8 cellular contexts compared by ENCODE assay signal in genomic region chr3:156553705-156554356, GRCh38. TPM values are rescaled to one million over a fixed set of nuclear protein-coding genes. Genes with fewer than 3 reads are reported as not detected.
DNase-seq lines count a peak whose midpoint lies in the region; ATAC-seq lines count a peak whose summit lies in the region.

No MANE protein-coding gene starts in this region.

- H3K27me3 Mint-ChIP-seq in activated T-helper 2 cell treated with anti-CD3 and anti-CD28 coated beads, Interferon-gamma antibody, Interleukin-2, Interleukin-4, amounts not matched to agents 10 μg/mL and 5 μg/mL and 100 μg/mL, durations not matched to agents 14 hours and 24 hours and 36 hours (ENCODE audit: low read depth), result no peaks in the 10 kb centered on the region
- H3K27me3 Mint-ChIP-seq in stimulated activated naive CD8-positive, alpha-beta T cell treated with anti-CD3 and anti-CD28 coated beads, Interleukin-15, amount 100 ng/mL, for 72 hours, result no peaks in the 10 kb centered on the region

- H3K9ac ChIP-seq in HUES48 (ENCODE audit: low read depth, low read length) (peak overlapping the region; percentile 92), iPS-15b (ENCODE audit: low read depth, low read length) (peak overlapping the region; percentile 94)

- no peaks in the 10 kb centered on the region for H3K27me3 ChIP-seq in HUES48 (ENCODE audit: control insufficient read depth, insufficient read depth, low read length)
- H3K27me3 ChIP-seq in iPS-15b (ENCODE audit: control insufficient read depth, insufficient read depth, low read length), result no peaks in the 10 kb centered on the region

- H3K4me3 ChIP-seq in HUES48 (ENCODE audit: low read depth, low read length) (peak overlapping the region; percentile 91), iPS-15b (ENCODE audit: low read depth, low read length) (peak overlapping the region; percentile 99)

- peak; percentile 31 for DNase-seq in CD1c-positive myeloid dendritic cell (ENCODE audit: extremely low spot score)
- DNase-seq in activated T-helper 2 cell treated with anti-CD3 and anti-CD28 coated beads, Interferon-gamma antibody, Interleukin-2, Interleukin-4, amounts not matched to agents 10 μg/mL and 5 μg/mL and 100 μg/mL, durations not matched to agents 14 hours and 24 hours and 36 hours (ENCODE audit: low spot score), result no peak
- no peak for DNase-seq in stimulated activated naive CD8-positive, alpha-beta T cell treated with anti-CD3 and anti-CD28 coated beads, Interleukin-15, amount 100 ng/mL, for 72 hours
- DNase-seq in DMS153 (lab: John Stamatoyannopoulos, UW), result no peak
- no peak for DNase-seq in hepatic stellate cell (ENCODE audit: low spot score)

- peaks cover 5% of the 10 kb centered on the region for H3K9me3 Mint-ChIP-seq in activated T-helper 2 cell treated with anti-CD3 and anti-CD28 coated beads, Interferon-gamma antibody, Interleukin-2, Interleukin-4, amounts not matched to agents 10 μg/mL and 5 μg/mL and 100 μg/mL, durations not matched to agents 14 hours and 24 hours and 36 hours
- H3K9me3 Mint-ChIP-seq in stimulated activated naive CD8-positive, alpha-beta T cell treated with anti-CD3 and anti-CD28 coated beads, Interleukin-15, amount 100 ng/mL, for 72 hours, result no peaks in the 10 kb centered on the region

- peaks cover 5% of the 10 kb centered on the region; the same call in 1 of the 2 replicates for H3K4me1 ChIP-seq in HUES48 (ENCODE audit: control insufficient read depth, insufficient read depth, low read length)
- no peaks in the 10 kb centered on the region for H3K4me1 ChIP-seq in iPS-15b (ENCODE audit: control insufficient read depth, insufficient read depth, low read length)

- H3K27ac Mint-ChIP-seq in activated T-helper 2 cell treated with anti-CD3 and anti-CD28 coated beads, Interferon-gamma antibody, Interleukin-2, Interleukin-4, amounts not matched to agents 10 μg/mL and 5 μg/mL and 100 μg/mL, durations not matched to agents 14 hours and 24 hours and 36 hours, result peak overlapping the region; percentile 92
- H3K27ac Mint-ChIP-seq in stimulated activated naive CD8-positive, alpha-beta T cell treated with anti-CD3 and anti-CD28 coated beads, Interleukin-15, amount 100 ng/mL, for 72 hours, result peak overlapping the region; percentile 90 to 98

- peaks cover 49% of the 10 kb centered on the region for H3K36me3 ChIP-seq in HUES48 (ENCODE audit: control insufficient read depth, insufficient read depth, low read length)
- H3K36me3 ChIP-seq in iPS-15b (ENCODE audit: control insufficient read depth, insufficient read depth, low read length), result peaks cover 8% of the 10 kb centered on the region

- H3K4me3 Mint-ChIP-seq in activated T-helper 2 cell treated with anti-CD3 and anti-CD28 coated beads, Interferon-gamma antibody, Interleukin-2, Interleukin-4, amounts not matched to agents 10 μg/mL and 5 μg/mL and 100 μg/mL, durations not matched to agents 14 hours and 24 hours and 36 hours (ENCODE audit: low read depth), result peak overlapping the region; percentile 96
- H3K4me3 Mint-ChIP-seq in stimulated activated naive CD8-positive, alpha-beta T cell treated with anti-CD3 and anti-CD28 coated beads, Interleukin-15, amount 100 ng/mL, for 72 hours, result peak overlapping the region; percentile 96 to 98

- no peak for ATAC-seq in stimulated activated naive CD8-positive, alpha-beta T cell treated with anti-CD3 and anti-CD28 coated beads, Interleukin-15, amount 100 ng/mL, for 72 hours
- no peak for ATAC-seq in HG02885 (IDR thresholded peaks at IDR 0.05; ENCODE audit: poor library complexity, unreplicated experiment)

- peaks cover 49% of the 10 kb centered on the region for H3K4me1 Mint-ChIP-seq in activated T-helper 2 cell treated with anti-CD3 and anti-CD28 coated beads, Interferon-gamma antibody, Interleukin-2, Interleukin-4, amounts not matched to agents 10 μg/mL and 5 μg/mL and 100 μg/mL, durations not matched to agents 14 hours and 24 hours and 36 hours (ENCODE audit: low read depth)
- H3K4me1 Mint-ChIP-seq in stimulated activated naive CD8-positive, alpha-beta T cell treated with anti-CD3 and anti-CD28 coated beads, Interleukin-15, amount 100 ng/mL, for 72 hours, result peaks cover 47% of the 10 kb centered on the region

- H3K9me3 ChIP-seq in HUES48 (ENCODE audit: control insufficient read depth, insufficient read depth, low read length), result no peaks in the 10 kb centered on the region
- H3K9me3 ChIP-seq in iPS-15b (ENCODE audit: control insufficient read depth, insufficient read depth, low read length), result no peaks in the 10 kb centered on the region

- peaks cover 51% of the 10 kb centered on the region for H3K36me3 Mint-ChIP-seq in activated T-helper 2 cell treated with anti-CD3 and anti-CD28 coated beads, Interferon-gamma antibody, Interleukin-2, Interleukin-4, amounts not matched to agents 10 μg/mL and 5 μg/mL and 100 μg/mL, durations not matched to agents 14 hours and 24 hours and 36 hours (ENCODE audit: low read depth)

- H3K27ac ChIP-seq in HUES48 (ENCODE audit: low read depth, low read length), result no peak overlapping the region

- intact Hi-C loops in activated T-helper 2 cell treated with anti-CD3 and anti-CD28 coated beads, Interferon-gamma antibody, Interleukin-2, Interleukin-4, amounts not matched to agents 10 μg/mL and 5 μg/mL and 100 μg/mL, durations not matched to agents 14 hours and 24 hours and 36 hours (cut with micrococcal nuclease), result loop anchor here (1.0 to 2.0 kb wide), 5 partner anchors 53 to 583 kb away; no protein-coding TSS in a partner anchor

RNA-seq across cellular contexts. Expression of gene SSR3, which starts 1.1 kb away (rescaled TPM):
- total RNA-seq in activated T-helper 2 cell treated with anti-CD3 and anti-CD28 coated beads, Interferon-gamma antibody, Interleukin-2, Interleukin-4, amounts not matched to agents 10 μg/mL and 5 μg/mL and 100 μg/mL, durations not matched to agents 14 hours and 24 hours and 36 hours, result 193 and 197 TPM in 2 replicates
